8 cellular contexts compared by ENCODE assay signal in genomic region chr3:84958495-84959469, GRCh38. TPM values are rescaled to one million over a fixed set of nuclear protein-coding genes. Genes with fewer than 3 reads are reported as not detected.
DNase-seq lines count a peak whose midpoint lies in the region; ATAC-seq and TF ChIP-seq lines count a peak whose summit lies in the region.

TSS of gene CADM2 (plus strand) at chr3:84958989.

- H3K27me3 Mint-ChIP-seq in naive thymus-derived CD4-positive, alpha-beta T cell, result peaks cover 40 to 54% (median 44%) of the 10 kb centered on the region in 5 donors

- peak within 1 kb of the TSS; percentile 50 to 80 (median 70) for H3K4me3 Mint-ChIP-seq in naive thymus-derived CD4-positive, alpha-beta T cell
- peak within 1 kb of the TSS; percentile 33 for H3K4me3 Mint-ChIP-seq in stimulated activated effector memory CD8-positive, alpha-beta T cell treated with anti-CD3 and anti-CD28 coated beads, Interleukin-12 subunit alpha, Interleukin-12 subunit beta, amount 100 ng/mL, for 72 hours

- H3K4me1 Mint-ChIP-seq in naive thymus-derived CD4-positive, alpha-beta T cell, result peaks cover 11 to 33% (median 23%) of the 10 kb centered on the region in 7 donors
- H3K4me1 Mint-ChIP-seq in stimulated activated effector memory CD8-positive, alpha-beta T cell treated with anti-CD3 and anti-CD28 coated beads, Interleukin-12 subunit alpha, Interleukin-12 subunit beta, amount 100 ng/mL, for 72 hours, result peaks cover 9% of the 10 kb centered on the region

- no peaks in the 10 kb centered on the region for H3K9me3 ChIP-seq in naive thymus-derived CD4-positive, alpha-beta T cell (ENCODE audit: control insufficient read depth in 2 of 3, low read length in 3 of 3)

- H3K27ac Mint-ChIP-seq in naive thymus-derived CD4-positive, alpha-beta T cell, result peak within 1 kb of the TSS in 2 of 9 donors; percentile 48 to 90
- H3K27ac Mint-ChIP-seq in stimulated activated effector memory CD8-positive, alpha-beta T cell treated with anti-CD3 and anti-CD28 coated beads, Interleukin-12 subunit alpha, Interleukin-12 subunit beta, amount 100 ng/mL, for 72 hours, result no peak within 1 kb of the TSS

- H3K36me3 ChIP-seq in naive thymus-derived CD4-positive, alpha-beta T cell (ENCODE audit: control insufficient read depth in 2 of 3, insufficient read depth in 3 of 3, low read length in 3 of 3), result no peaks in the 10 kb centered on the region

- H3K4me3 ChIP-seq in fibroblast of pulmonary artery (replicated peaks; ENCODE audit: low read depth, low read length), result peak within 1 kb of the TSS; percentile 56
- H3K4me3 ChIP-seq in naive thymus-derived CD4-positive, alpha-beta T cell (ENCODE audit: low read length), result no peak within 1 kb of the TSS

- peaks cover 0 to 11% of the 10 kb centered on the region in 2 donors for H3K27me3 ChIP-seq in naive thymus-derived CD4-positive, alpha-beta T cell (ENCODE audit: control insufficient read depth in 2 of 2, insufficient read depth in 2 of 2, low read length in 2 of 2)

- TF ChIP-seq CTCF in fibroblast of pulmonary artery (IDR thresholded peaks at IDR 0.05; ENCODE audit: low read length, missing control alignments), result no peak

- DNase-seq in COLO668 (lab: John Stamatoyannopoulos, UW; ENCODE audit: unreplicated experiment) (peak; percentile 90), HT1080 (ENCODE audit: low read depth) (peak; percentile 53), RPMI7951 (ENCODE audit: low read depth) (peak; percentile 76), fibroblast of pulmonary artery (ENCODE audit: low read depth) (peak; percentile 71)
- peak; percentile 82 for DNase-seq in activated effector memory CD4-positive, alpha-beta T cell treated with anti-CD3 and anti-CD28 coated beads, Interleukin-2, amount 50 U/mL, for 16 hours
- DNase-seq in naive thymus-derived CD4-positive, alpha-beta T cell, result peak; percentile 23 to 66 (median 50)
- peak in 1 of 2 donors; percentile 59 for DNase-seq in stimulated activated effector memory CD8-positive, alpha-beta T cell treated with anti-CD3 and anti-CD28 coated beads, Interleukin-12 subunit alpha, Interleukin-12 subunit beta, amount 100 ng/mL, for 72 hours (ENCODE audit: low spot score in 2 of 2)

- peaks cover 0 to 7% (median 0%) of the 10 kb centered on the region in 5 donors for H3K36me3 Mint-ChIP-seq in naive thymus-derived CD4-positive, alpha-beta T cell
- no peaks in the 10 kb centered on the region for H3K36me3 Mint-ChIP-seq in stimulated activated effector memory CD8-positive, alpha-beta T cell treated with anti-CD3 and anti-CD28 coated beads, Interleukin-12 subunit alpha, Interleukin-12 subunit beta, amount 100 ng/mL, for 72 hours

- CTCF ChIA-PET in naive thymus-derived CD4-positive, alpha-beta T cell (lab: Charles Lee), result no interaction called here

- POLR2A ChIA-PET in naive thymus-derived CD4-positive, alpha-beta T cell (lab: Charles Lee), result no interaction called here

- ATAC-seq in GM21367 (IDR thresholded peaks at IDR 0.05; ENCODE audit: unreplicated experiment), result peak; percentile 96
- ATAC-seq in naive thymus-derived CD4-positive, alpha-beta T cell, result peak; percentile 93
- ATAC-seq in stimulated activated effector memory CD8-positive, alpha-beta T cell treated with anti-CD3 and anti-CD28 coated beads, Interleukin-12 subunit alpha, Interleukin-12 subunit beta, amount 100 ng/mL, for 72 hours, result peak; percentile 88

- H3K9me3 Mint-ChIP-seq in naive thymus-derived CD4-positive, alpha-beta T cell, result peaks cover 0 to 14% (median 5%) of the 10 kb centered on the region in 11 donors
- H3K9me3 Mint-ChIP-seq in stimulated activated effector memory CD8-positive, alpha-beta T cell treated with anti-CD3 and anti-CD28 coated beads, Interleukin-12 subunit alpha, Interleukin-12 subunit beta, amount 100 ng/mL, for 72 hours, result peaks cover 10% of the 10 kb centered on the region

- intact Hi-C loops in naive thymus-derived CD4-positive, alpha-beta T cell (cut with micrococcal nuclease), result no loop called here

- no peak within 1 kb of the TSS for H3K27ac ChIP-seq in naive thymus-derived CD4-positive, alpha-beta T cell (ENCODE audit: low read depth, low read length)

- H3K4me1 ChIP-seq in naive thymus-derived CD4-positive, alpha-beta T cell (ENCODE audit: control insufficient read depth in 2 of 2, insufficient read depth in 2 of 2, low read length in 2 of 2), result peaks cover 0 to 6% of the 10 kb centered on the region in 2 donors

RNA-seq across cellular contexts. Expression of gene CADM2, which starts in this region (rescaled TPM):
- total RNA-seq in HT1080 (2014; rRNA removed; shearing (Covaris generic)), result 0.50 TPM in 1 of 2 replicates, not detected in the other
- 0.07 and 0.61 TPM in 2 replicates for polyA plus RNA-seq in HT1080 (2015; cell fraction: cytosol; rRNA removed)
- polyA plus RNA-seq in HT1080 (2015; cell fraction: nucleus; rRNA removed), result 0.01 and 0.16 TPM in 2 replicates
- total RNA-seq in RPMI7951 (2014; rRNA removed; shearing (Covaris generic)), result under 0.01 TPM in 1 of 2 replicates, not detected in the other
- total RNA-seq in naive thymus-derived CD4-positive, alpha-beta T cell, result under 1 TPM in 1 of 5 experiments, not detected in 4; 0.40 TPM
- not detected for polyA plus RNA-seq in naive thymus-derived CD4-positive, alpha-beta T cell

Comparison
In these comparisons a context has a peak if more than half of its experiments do, and no peak if none do; other contexts are left out.
1. Peak in DNase-seq in HT1080; RNA of the gene not detected or under 1 TPM.
2. Peak in DNase-seq in RPMI7951; RNA of the gene not detected or under 1 TPM.
3. Peak in DNase-seq and ATAC-seq in naive thymus-derived CD4-positive, alpha-beta T cell; RNA of the gene not detected or under 1 TPM.